ENCODE assay signal across 8 cellular contexts in genomic region chr3:150370129-150370602, GRCh38. TPM values are rescaled to one million over a fixed set of nuclear protein-coding genes. Genes with fewer than 3 reads are reported as not detected.
DNase-seq lines count a peak whose midpoint lies in the region; ATAC-seq and TF ChIP-seq lines count a peak whose summit lies in the region.

No MANE protein-coding gene starts in this region.

- ATAC-seq in left lobe of liver (no peak), GM18498 (IDR thresholded peaks at IDR 0.05; ENCODE audit: unreplicated experiment) (no peak)

- peaks cover 10% of the 10 kb centered on the region for H3K4me1 ChIP-seq in iPS-15b (ENCODE audit: control insufficient read depth, insufficient read depth, low read length)

- DNase-seq in HEK293T (ENCODE audit: extremely low spot score), result peak; percentile 63
- peak; percentile 97 for DNase-seq in astrocyte of the hippocampus (ENCODE audit: low read depth, low spot score)
- peak; percentile 85 for DNase-seq in smooth muscle cell of the brain vasculature (ENCODE audit: low read depth, low spot score)
- no peak for DNase-seq in GM10248 (ENCODE audit: extremely low spot score)
- DNase-seq in left lobe of liver (ENCODE audit: low spot score), result no peak
- DNase-seq in SKM-1 (lab: John Stamatoyannopoulos, UW; ENCODE audit: unreplicated experiment), result no peak

- POLR2A ChIA-PET in HEK293T (lab: Yijun Ruan, JAX), result interaction anchor here (1.4 kb wide), 1 partner anchor 39 kb away, joined by 4 read pairs; no protein-coding TSS in a partner anchor
- POLR2A ChIA-PET in GM10248 (lab: Yijun Ruan, JAX), result no interaction called here

- no peaks in the 10 kb centered on the region for H3K36me3 ChIP-seq in iPS-15b (ENCODE audit: control insufficient read depth, insufficient read depth, low read length)

- no peak for TF ChIP-seq CTCF in GM10248 (IDR thresholded peaks at IDR 0.05; ENCODE audit: control extremely low read depth, extremely low read depth, low read depth, missing control alignments)

- no peaks in the 10 kb centered on the region for H3K27me3 ChIP-seq in iPS-15b (ENCODE audit: control insufficient read depth, insufficient read depth, low read length)

- H3K9ac ChIP-seq in iPS-15b (ENCODE audit: low read depth, low read length), result no peak overlapping the region

- CTCF ChIA-PET in HEK293T (lab: Yijun Ruan, JAX) (no interaction called here), GM10248 (lab: Yijun Ruan, JAX) (no interaction called here)

- no peaks in the 10 kb centered on the region for H3K9me3 ChIP-seq in iPS-15b (ENCODE audit: control insufficient read depth, insufficient read depth, low read length)

- H3K4me3 ChIP-seq in iPS-15b (ENCODE audit: low read depth, low read length), result peak overlapping the region; percentile 48

TF ChIP-seq in HEK293T, 16 proteins besides CTCF, POLR2A, EP300 and RAD21:
- TF ChIP-seq CTBP1 (IDR thresholded peaks at IDR 0.05; ENCODE audit: borderline replicate concordance), result no peak
- TF ChIP-seq FOXM1 (IDR thresholded peaks at IDR 0.05; ENCODE audit: borderline replicate concordance), result no peak
- no peak for TF ChIP-seq SUZ12 (IDR thresholded peaks at IDR 0.05)
- TF ChIP-seq ARNT (IDR thresholded peaks at IDR 0.05), result no peak
- no peak for TF ChIP-seq SP1 (IDR thresholded peaks at IDR 0.05)
- no peak for TF ChIP-seq L3MBTL2 (conservative IDR thresholded peaks at IDR 0.05)
- no peak for TF ChIP-seq TARDBP (IDR thresholded peaks at IDR 0.05)
- no peak for TF ChIP-seq NFRKB (IDR thresholded peaks at IDR 0.05)
- no peak for TF ChIP-seq ZNF384 (IDR thresholded peaks at IDR 0.05)
- no peak for TF ChIP-seq FOXK2 (IDR thresholded peaks at IDR 0.05)
- TF ChIP-seq, protein P1, sequence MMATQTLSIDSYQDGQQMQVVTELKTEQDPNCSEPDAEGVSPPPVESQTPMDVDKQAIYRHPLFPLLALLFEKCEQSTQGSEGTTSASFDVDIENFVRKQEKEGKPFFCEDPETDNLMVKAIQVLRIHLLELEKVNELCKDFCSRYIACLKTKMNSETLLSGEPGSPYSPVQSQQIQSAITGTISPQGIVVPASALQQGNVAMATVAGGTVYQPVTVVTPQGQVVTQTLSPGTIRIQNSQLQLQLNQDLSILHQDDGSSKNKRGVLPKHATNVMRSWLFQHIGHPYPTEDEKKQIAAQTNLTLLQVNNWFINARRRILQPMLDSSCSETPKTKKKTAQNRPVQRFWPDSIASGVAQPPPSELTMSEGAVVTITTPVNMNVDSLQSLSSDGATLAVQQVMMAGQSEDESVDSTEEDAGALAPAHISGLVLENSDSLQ (IDR thresholded peaks at IDR 0.05), result no peak
- TF ChIP-seq HDGF (IDR thresholded peaks at IDR 0.05; ENCODE audit: borderline replicate concordance), result no peak
- TF ChIP-seq LEF1 (IDR thresholded peaks at IDR 0.05; ENCODE audit: borderline replicate concordance), result no peak
- TF ChIP-seq BHLHE40 (IDR thresholded peaks at IDR 0.05; ENCODE audit: borderline replicate concordance), result no peak
- no peak for TF ChIP-seq ELF4 (IDR thresholded peaks at IDR 0.05)

RNA-seq across cellular contexts. Expression of gene TSC22D2, which starts 37.9 kb away (rescaled TPM):
- total RNA-seq in left lobe of liver, result 8.5 TPM

Comparison
In these comparisons a context has a peak if more than half of its experiments do, and no peak if none do; other contexts are left out.
1. DNase-seq: peak in HEK293T (single experiment), astrocyte of the hippocampus (single experiment) and smooth muscle cell of the brain vasculature (single experiment); none in GM10248 (single experiment), left lobe of liver (single experiment) and SKM-1 (single experiment).